ENCODE assay signal across 9 cellular contexts in genomic region chr10:102918817-102919236, GRCh38. TPM values are rescaled to one million over a fixed set of nuclear protein-coding genes. Genes with fewer than 3 reads are reported as not detected.
A peak's percentile ranks its signal among the peaks of the same experiment; 100 is the strongest.
DNase-seq lines count a peak whose midpoint lies in the region; ATAC-seq, FAIRE-seq and TF ChIP-seq lines count a peak whose summit lies in the region.
"Had no signal": no experiment of that assay in that cellular context is flagged by ENCODE, and none has a peak within 500 bp of the region (broad histone marks: within the 10 kb centered on the region; RNA-seq: fewer than 3 reads in every experiment).

No MANE protein-coding gene starts in this region.

- no peak for TF ChIP-seq POLR2A in heart left ventricle (IDR thresholded peaks at IDR 0.05)

- FAIRE-seq in astrocyte (lab: Jason Lieb, UNC): no peak
- FAIRE-seq: islet of Langerhans had no signal

- TF ChIP-seq CTCF in heart left ventricle (IDR thresholded peaks at IDR 0.05) (peak in 1 of 12 donors; percentile 14), PC-9 (conservative IDR thresholded peaks at IDR 0.05) (no peak), astrocyte (IDR thresholded peaks at IDR 0.05; ENCODE audit: insufficient read depth, low read depth, low read length) (no peak)

- no peaks in the 10 kb centered on the region for H3K36me3 ChIP-seq in heart left ventricle
- no peaks in the 10 kb centered on the region for H3K36me3 ChIP-seq in PC-9 (ENCODE audit: low read depth)
- H3K36me3 ChIP-seq in astrocyte (ENCODE audit: insufficient read depth, low read length): no peaks in the 10 kb centered on the region

- ATAC-seq in heart left ventricle: no peak
- ATAC-seq in Right ventricle myocardium superior (ENCODE audit: poor library complexity): no peak
- ATAC-seq in stimulated activated memory B cell treated with anti-CD40 and anti-IgM and Interleukin-4, amounts not matched to agents 10 μg/mL and 1 μg/mL and 100 μg/mL, for 72 hours: no peak
- ATAC-seq in HG02981 (IDR thresholded peaks at IDR 0.05; ENCODE audit: unreplicated experiment): no peak

- H3K9me2 ChIP-seq in PC-9 (ENCODE audit: insufficient read depth): no peaks in the 10 kb centered on the region

- H3K27ac ChIP-seq in heart left ventricle: peak overlapping the region; percentile 26 to 91 (median 84)
- no peak overlapping the region for H3K27ac ChIP-seq in PC-9
- peak overlapping the region; percentile 94 for H3K27ac ChIP-seq in astrocyte (ENCODE audit: low read depth, low read length)

- no peaks in the 10 kb centered on the region for H3K27me3 ChIP-seq in heart left ventricle
- H3K27me3 ChIP-seq in PC-9 (ENCODE audit: insufficient read depth, low read depth): no peaks in the 10 kb centered on the region
- H3K27me3 ChIP-seq in astrocyte (ENCODE audit: insufficient read depth, low read length): peaks cover 11% of the 10 kb centered on the region

- intact Hi-C loops in heart left ventricle (cut with DNase I): loop anchor here in 8 of 10 donors (2.0 to 10.0 kb wide), 7 partner anchors 133 to 416 kb away; partner anchors contain the start of genes NT5C2 (in 1 of the 8) and RPEL1 (in 1 of the 8)
- intact Hi-C loops in Right ventricle myocardium superior (cut with DNase I): loop anchor here (5.0 kb wide), 2 partner anchors 148 to 273 kb away; partner anchors contain the start of gene NT5C2
- intact Hi-C loops in PC-9 (cut with micrococcal nuclease; ENCODE audit: unreplicated experiment): loop anchor here (1.0 to 10.0 kb wide), 4 partner anchors 190 to 563 kb away; partner anchors contain the start of genes ATP5MK and PDCD11

- peak overlapping the region; percentile 88 for H3K4me3 Mint-ChIP-seq in astrocyte (ENCODE audit: unreplicated experiment)
- peak overlapping the region; percentile 93 for H3K4me3 Mint-ChIP-seq in stimulated activated memory B cell treated with anti-CD40 and anti-IgM and Interleukin-4, amounts not matched to agents 10 μg/mL and 1 μg/mL and 100 μg/mL, for 72 hours

- H3K36me3 Mint-ChIP-seq in astrocyte (ENCODE audit: low read depth, unreplicated experiment): peaks cover 1% of the 10 kb centered on the region
- H3K36me3 Mint-ChIP-seq in stimulated activated memory B cell treated with anti-CD40 and anti-IgM and Interleukin-4, amounts not matched to agents 10 μg/mL and 1 μg/mL and 100 μg/mL, for 72 hours: no peaks in the 10 kb centered on the region

- peaks cover 3% of the 10 kb centered on the region for H3K9me3 Mint-ChIP-seq in astrocyte (ENCODE audit: unreplicated experiment)
- H3K9me3 Mint-ChIP-seq in stimulated activated memory B cell treated with anti-CD40 and anti-IgM and Interleukin-4, amounts not matched to agents 10 μg/mL and 1 μg/mL and 100 μg/mL, for 72 hours: no peaks in the 10 kb centered on the region

- H3K4me2 ChIP-seq in PC-9 (peak overlapping the region; percentile 75), astrocyte (ENCODE audit: low read length) (peak overlapping the region; percentile 92)

- POLR2A ChIA-PET in PC-9 (lab: Charles Lee; ENCODE audit: unreplicated experiment): no interaction called here

- H3K79me2 ChIP-seq in PC-9 (ENCODE audit: low read depth) (peaks cover 4% of the 10 kb centered on the region; the same call in 1 of the 2 replicates), astrocyte (ENCODE audit: insufficient read depth, low read length) (peaks cover 7% of the 10 kb centered on the region)

- peak in 1 of 5 donors; percentile 13 for DNase-seq in heart left ventricle
- no peak for DNase-seq in Right ventricle myocardium superior
- DNase-seq in PC-9: no peak
- no peak for DNase-seq in astrocyte (ENCODE audit: low read depth)
- DNase-seq in left kidney (ENCODE audit: low read depth, low spot score): peak; percentile 61
- no peak for DNase-seq in ecto neural progenitor cell (ENCODE audit: low spot score)

- H3K27me3 Mint-ChIP-seq in astrocyte (ENCODE audit: low read depth, unreplicated experiment): peaks cover 10% of the 10 kb centered on the region
- H3K27me3 Mint-ChIP-seq in stimulated activated memory B cell treated with anti-CD40 and anti-IgM and Interleukin-4, amounts not matched to agents 10 μg/mL and 1 μg/mL and 100 μg/mL, for 72 hours: peaks cover 23% of the 10 kb centered on the region

- H3F3A ChIP-seq in PC-9 (ENCODE audit: insufficient read depth, low read depth): no peaks in the 10 kb centered on the region

- whole genome bisulfite sequencing in heart left ventricle, 4 donors: 0 to 1% (median 0%) methylated on average over 31 to 49 of the region's 49 CpGs

- H3K4me1 ChIP-seq in heart left ventricle: peaks cover 0 to 50% (median 34%) of the 10 kb centered on the region in 12 donors
- peaks cover 36% of the 10 kb centered on the region for H3K4me1 ChIP-seq in PC-9 (replicated peaks; ENCODE audit: insufficient read depth)
- peaks cover 18% of the 10 kb centered on the region for H3K4me1 ChIP-seq in astrocyte (ENCODE audit: insufficient read depth, low read length)

- H4K20me1 ChIP-seq in PC-9 (ENCODE audit: insufficient read depth) (no peaks in the 10 kb centered on the region), astrocyte (ENCODE audit: insufficient read depth, low read length) (peaks cover 23% of the 10 kb centered on the region)

- no peaks in the 10 kb centered on the region for H3K9me3 ChIP-seq in heart left ventricle
- no peaks in the 10 kb centered on the region for H3K9me3 ChIP-seq in PC-9 (ENCODE audit: insufficient read depth, low read depth)
- H3K9me3 ChIP-seq in astrocyte (ENCODE audit: insufficient read depth, low read depth, low read length): no peaks in the 10 kb centered on the region

- H3K9ac ChIP-seq in astrocyte (ENCODE audit: low read length): peak overlapping the region; percentile 88

- H3K4me1 Mint-ChIP-seq in astrocyte (ENCODE audit: low read depth, unreplicated experiment): peaks cover 11% of the 10 kb centered on the region
- H3K4me1 Mint-ChIP-seq in stimulated activated memory B cell treated with anti-CD40 and anti-IgM and Interleukin-4, amounts not matched to agents 10 μg/mL and 1 μg/mL and 100 μg/mL, for 72 hours: peaks cover 62% of the 10 kb centered on the region

- CTCF ChIA-PET in PC-9 (lab: Charles Lee): no interaction called here

- H3K4me3 ChIP-seq in heart left ventricle: peak overlapping the region; percentile 51 to 95 (median 86)
- peak overlapping the region; percentile 96 for H3K4me3 ChIP-seq in PC-9
- peak overlapping the region; percentile 81 for H3K4me3 ChIP-seq in astrocyte (ENCODE audit: insufficient read depth, low read depth, low read length)

- peak overlapping the region; percentile 49 for H3K27ac Mint-ChIP-seq in astrocyte (ENCODE audit: unreplicated experiment)
- peak overlapping the region; percentile 93 for H3K27ac Mint-ChIP-seq in stimulated activated memory B cell treated with anti-CD40 and anti-IgM and Interleukin-4, amounts not matched to agents 10 μg/mL and 1 μg/mL and 100 μg/mL, for 72 hours

- no TSS peak for BruUV-seq in PC-9 (replicated peaks; lab: Mats Ljungman, UMichigan)

- H2AFZ ChIP-seq in PC-9 (peak overlapping the region; percentile 87), astrocyte (ENCODE audit: low read depth, low read length) (peak overlapping the region; percentile 98)

RNA-seq across cellular contexts. Expression of gene CNNM2, which starts 0.7 kb away (rescaled TPM):
- 1 to 10 TPM; 2.9 to 6.3 (median 4.1) TPM for total RNA-seq in heart left ventricle
- polyA plus RNA-seq in heart left ventricle: 1 to 10 TPM; 1.3 to 2.8 TPM
- total RNA-seq in Right ventricle myocardium superior: 2.6 TPM
- 7.4 and 8.8 TPM in 2 replicates for total RNA-seq in PC-9 (2021)
- 9.9 and 10.6 TPM in 2 replicates for total RNA-seq in astrocyte

RNA-seq across cellular contexts. Expression of gene AS3MT, which starts 49.6 kb away (rescaled TPM):
- total RNA-seq in heart left ventricle (10 to 100 TPM in 7 of 9 donors, 1 to 10 TPM in 2; 8.6 to 29.0 (median 15.8) TPM), Right ventricle myocardium superior (16.1 TPM), PC-9 (2021) (0.22 TPM in 1 of 2 replicates, not detected in the other), astrocyte (0.34 and 0.64 TPM in 2 replicates)
- 10 to 100 TPM in 1 of 2 donors, 1 to 10 TPM in 1; 5.2 to 42.2 TPM for polyA plus RNA-seq in heart left ventricle
